1 cellular context compared by ENCODE assay signal in genomic region chr17:77011173-77012011, GRCh38.
TF ChIP-seq lines count a peak whose summit lies in the region.

No MANE protein-coding gene starts in this region.

TF ChIP-seq in HepG2, 621 proteins besides CTCF, POLR2A, EP300 and RAD21 (continued from another document and continues in another):
- TF ChIP-seq, protein P1, sequence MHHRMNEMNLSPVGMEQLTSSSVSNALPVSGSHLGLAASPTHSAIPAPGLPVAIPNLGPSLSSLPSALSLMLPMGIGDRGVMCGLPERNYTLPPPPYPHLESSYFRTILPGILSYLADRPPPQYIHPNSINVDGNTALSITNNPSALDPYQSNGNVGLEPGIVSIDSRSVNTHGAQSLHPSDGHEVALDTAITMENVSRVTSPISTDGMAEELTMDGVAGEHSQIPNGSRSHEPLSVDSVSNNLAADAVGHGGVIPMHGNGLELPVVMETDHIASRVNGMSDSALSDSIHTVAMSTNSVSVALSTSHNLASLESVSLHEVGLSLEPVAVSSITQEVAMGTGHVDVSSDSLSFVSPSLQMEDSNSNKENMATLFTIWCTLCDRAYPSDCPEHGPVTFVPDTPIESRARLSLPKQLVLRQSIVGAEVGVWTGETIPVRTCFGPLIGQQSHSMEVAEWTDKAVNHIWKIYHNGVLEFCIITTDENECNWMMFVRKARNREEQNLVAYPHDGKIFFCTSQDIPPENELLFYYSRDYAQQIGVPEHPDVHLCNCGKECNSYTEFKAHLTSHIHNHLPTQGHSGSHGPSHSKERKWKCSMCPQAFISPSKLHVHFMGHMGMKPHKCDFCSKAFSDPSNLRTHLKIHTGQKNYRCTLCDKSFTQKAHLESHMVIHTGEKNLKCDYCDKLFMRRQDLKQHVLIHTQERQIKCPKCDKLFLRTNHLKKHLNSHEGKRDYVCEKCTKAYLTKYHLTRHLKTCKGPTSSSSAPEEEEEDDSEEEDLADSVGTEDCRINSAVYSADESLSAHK (CRISPR knock-in tag; IDR thresholded peaks at IDR 0.05; ENCODE audit: borderline replicate concordance) = no peak
- no peak for TF ChIP-seq PAX8 (CRISPR knock-in tag; IDR thresholded peaks at IDR 0.05; ENCODE audit: borderline replicate concordance)
- TF ChIP-seq HOXA3 (CRISPR knock-in tag; IDR thresholded peaks at IDR 0.05) = no peak
- no peak for TF ChIP-seq TRIM22 (IDR thresholded peaks at IDR 0.05)
- TF ChIP-seq SIX4 (CRISPR knock-in tag; IDR thresholded peaks at IDR 0.05) = no peak
- TF ChIP-seq ATF1 (CRISPR knock-in tag; IDR thresholded peaks at IDR 0.05) = no peak
- TF ChIP-seq, protein P2, sequence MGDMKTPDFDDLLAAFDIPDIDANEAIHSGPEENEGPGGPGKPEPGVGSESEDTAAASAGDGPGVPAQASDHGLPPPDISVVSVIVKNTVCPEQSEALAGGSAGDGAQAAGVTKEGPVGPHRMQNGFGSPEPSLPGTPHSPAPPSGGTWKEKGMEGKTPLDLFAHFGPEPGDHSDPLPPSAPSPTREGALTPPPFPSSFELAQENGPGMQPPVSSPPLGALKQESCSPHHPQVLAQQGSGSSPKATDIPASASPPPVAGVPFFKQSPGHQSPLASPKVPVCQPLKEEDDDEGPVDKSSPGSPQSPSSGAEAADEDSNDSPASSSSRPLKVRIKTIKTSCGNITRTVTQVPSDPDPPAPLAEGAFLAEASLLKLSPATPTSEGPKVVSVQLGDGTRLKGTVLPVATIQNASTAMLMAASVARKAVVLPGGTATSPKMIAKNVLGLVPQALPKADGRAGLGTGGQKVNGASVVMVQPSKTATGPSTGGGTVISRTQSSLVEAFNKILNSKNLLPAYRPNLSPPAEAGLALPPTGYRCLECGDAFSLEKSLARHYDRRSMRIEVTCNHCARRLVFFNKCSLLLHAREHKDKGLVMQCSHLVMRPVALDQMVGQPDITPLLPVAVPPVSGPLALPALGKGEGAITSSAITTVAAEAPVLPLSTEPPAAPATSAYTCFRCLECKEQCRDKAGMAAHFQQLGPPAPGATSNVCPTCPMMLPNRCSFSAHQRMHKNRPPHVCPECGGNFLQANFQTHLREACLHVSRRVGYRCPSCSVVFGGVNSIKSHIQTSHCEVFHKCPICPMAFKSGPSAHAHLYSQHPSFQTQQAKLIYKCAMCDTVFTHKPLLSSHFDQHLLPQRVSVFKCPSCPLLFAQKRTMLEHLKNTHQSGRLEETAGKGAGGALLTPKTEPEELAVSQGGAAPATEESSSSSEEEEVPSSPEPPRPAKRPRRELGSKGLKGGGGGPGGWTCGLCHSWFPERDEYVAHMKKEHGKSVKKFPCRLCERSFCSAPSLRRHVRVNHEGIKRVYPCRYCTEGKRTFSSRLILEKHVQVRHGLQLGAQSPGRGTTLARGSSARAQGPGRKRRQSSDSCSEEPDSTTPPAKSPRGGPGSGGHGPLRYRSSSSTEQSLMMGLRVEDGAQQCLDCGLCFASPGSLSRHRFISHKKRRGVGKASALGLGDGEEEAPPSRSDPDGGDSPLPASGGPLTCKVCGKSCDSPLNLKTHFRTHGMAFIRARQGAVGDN (CRISPR knock-in tag; IDR thresholded peaks at IDR 0.05) = no peak
- TF ChIP-seq, protein P3, sequence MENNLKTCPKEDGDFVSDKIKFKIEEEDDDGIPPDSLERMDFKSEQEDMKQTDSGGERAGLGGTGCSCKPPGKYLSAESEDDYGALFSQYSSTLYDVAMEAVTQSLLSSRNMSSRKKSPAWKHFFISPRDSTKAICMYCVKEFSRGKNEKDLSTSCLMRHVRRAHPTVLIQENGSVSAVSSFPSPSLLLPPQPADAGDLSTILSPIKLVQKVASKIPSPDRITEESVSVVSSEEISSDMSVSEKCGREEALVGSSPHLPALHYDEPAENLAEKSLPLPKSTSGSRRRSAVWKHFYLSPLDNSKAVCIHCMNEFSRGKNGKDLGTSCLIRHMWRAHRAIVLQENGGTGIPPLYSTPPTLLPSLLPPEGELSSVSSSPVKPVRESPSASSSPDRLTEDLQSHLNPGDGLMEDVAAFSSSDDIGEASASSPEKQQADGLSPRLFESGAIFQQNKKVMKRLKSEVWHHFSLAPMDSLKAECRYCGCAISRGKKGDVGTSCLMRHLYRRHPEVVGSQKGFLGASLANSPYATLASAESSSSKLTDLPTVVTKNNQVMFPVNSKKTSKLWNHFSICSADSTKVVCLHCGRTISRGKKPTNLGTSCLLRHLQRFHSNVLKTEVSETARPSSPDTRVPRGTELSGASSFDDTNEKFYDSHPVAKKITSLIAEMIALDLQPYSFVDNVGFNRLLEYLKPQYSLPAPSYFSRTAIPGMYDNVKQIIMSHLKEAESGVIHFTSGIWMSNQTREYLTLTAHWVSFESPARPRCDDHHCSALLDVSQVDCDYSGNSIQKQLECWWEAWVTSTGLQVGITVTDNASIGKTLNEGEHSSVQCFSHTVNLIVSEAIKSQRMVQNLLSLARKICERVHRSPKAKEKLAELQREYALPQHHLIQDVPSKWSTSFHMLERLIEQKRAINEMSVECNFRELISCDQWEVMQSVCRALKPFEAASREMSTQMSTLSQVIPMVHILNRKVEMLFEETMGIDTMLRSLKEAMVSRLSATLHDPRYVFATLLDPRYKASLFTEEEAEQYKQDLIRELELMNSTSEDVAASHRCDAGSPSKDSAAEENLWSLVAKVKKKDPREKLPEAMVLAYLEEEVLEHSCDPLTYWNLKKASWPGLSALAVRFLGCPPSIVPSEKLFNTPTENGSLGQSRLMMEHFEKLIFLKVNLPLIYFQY (CRISPR knock-in tag; IDR thresholded peaks at IDR 0.05; ENCODE audit: borderline replicate concordance) = no peak
- no peak for TF ChIP-seq SRSF4 (IDR thresholded peaks at IDR 0.05; ENCODE audit: low read depth, low read length, poor library complexity, severe bottlenecking)
- peak; percentile 70 for TF ChIP-seq ARID3A (IDR thresholded peaks at IDR 0.05; ENCODE audit: low read depth, low read length)
- TF ChIP-seq ONECUT2 (CRISPR knock-in tag; IDR thresholded peaks at IDR 0.05) = no peak
- TF ChIP-seq ZNF318 (CRISPR knock-in tag; IDR thresholded peaks at IDR 0.05) = no peak
- no peak for TF ChIP-seq ZNF790 (CRISPR knock-in tag; IDR thresholded peaks at IDR 0.05; ENCODE audit: borderline replicate concordance)
- TF ChIP-seq FOXP1 (IDR thresholded peaks at IDR 0.05) = no peak
- no peak for TF ChIP-seq FOXP1 (CRISPR knock-in tag; IDR thresholded peaks at IDR 0.05)
- no peak for TF ChIP-seq ZNF414 (CRISPR knock-in tag; IDR thresholded peaks at IDR 0.05)
- TF ChIP-seq NFYB (CRISPR knock-in tag; IDR thresholded peaks at IDR 0.05) = no peak
- no peak for TF ChIP-seq MED8 (CRISPR knock-in tag; IDR thresholded peaks at IDR 0.05; ENCODE audit: insufficient replicate concordance)
- TF ChIP-seq ZNF879 (CRISPR knock-in tag; IDR thresholded peaks at IDR 0.05) = no peak
- no peak for TF ChIP-seq CCAR2 (optimal IDR thresholded peaks at IDR 0.05; ENCODE audit: low read depth, low read length)
- no peak for TF ChIP-seq ELF1 (CRISPR knock-in tag; IDR thresholded peaks at IDR 0.05)
- 0 out of 2 replicates have a peak, but pooled peaks have one; percentile 18 for TF ChIP-seq CEBPG (CRISPR knock-in tag; IDR thresholded peaks at IDR 0.05)
- TF ChIP-seq ZNF256 (CRISPR knock-in tag; conservative IDR thresholded peaks at IDR 0.05) = no peak
- TF ChIP-seq ZMYM4 (CRISPR knock-in tag; IDR thresholded peaks at IDR 0.05) = no peak
- TF ChIP-seq ZNF234 (CRISPR knock-in tag; conservative IDR thresholded peaks at IDR 0.05) = no peak
- TF ChIP-seq HNF4G (IDR thresholded peaks at IDR 0.05; ENCODE audit: borderline replicate concordance, low read depth, low read length) = no peak
- no peak for TF ChIP-seq HNF4G (CRISPR knock-in tag; IDR thresholded peaks at IDR 0.05; ENCODE audit: borderline replicate concordance, low read depth)
- no peak for TF ChIP-seq PTBP1 (IDR thresholded peaks at IDR 0.05; ENCODE audit: low read depth, low read length, poor library complexity, severe bottlenecking)
- TF ChIP-seq NCOA1 (CRISPR knock-in tag; IDR thresholded peaks at IDR 0.05) = no peak
- TF ChIP-seq KDM1A (CRISPR knock-in tag; IDR thresholded peaks at IDR 0.05) = no peak
- 0 out of 2 replicates have a peak, but pooled peaks have one; percentile 62 for TF ChIP-seq HOXA5 (CRISPR knock-in tag; IDR thresholded peaks at IDR 0.05)
- 0 out of 2 replicates have a peak, but pooled peaks have one; percentile 31 for TF ChIP-seq ZNF264 (CRISPR knock-in tag; IDR thresholded peaks at IDR 0.05)
- TF ChIP-seq, protein P4, sequence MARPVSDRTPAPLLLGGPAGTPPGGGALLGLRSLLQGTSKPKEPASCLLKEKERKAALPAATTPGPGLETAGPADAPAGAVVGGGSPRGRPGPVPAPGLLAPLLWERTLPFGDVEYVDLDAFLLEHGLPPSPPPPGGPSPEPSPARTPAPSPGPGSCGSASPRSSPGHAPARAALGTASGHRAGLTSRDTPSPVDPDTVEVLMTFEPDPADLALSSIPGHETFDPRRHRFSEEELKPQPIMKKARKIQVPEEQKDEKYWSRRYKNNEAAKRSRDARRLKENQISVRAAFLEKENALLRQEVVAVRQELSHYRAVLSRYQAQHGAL (CRISPR knock-in tag; IDR thresholded peaks at IDR 0.05; ENCODE audit: not compliant biosample characterization) = no peak
